ENCODE assay signal across 16 cellular contexts in genomic region chr22:22733881-22734373, GRCh38.
A peak's percentile ranks its signal among the peaks of the same experiment; 100 is the strongest.
DNase-seq lines count a peak whose midpoint lies in the region; ATAC-seq, FAIRE-seq and TF ChIP-seq lines count a peak whose summit lies in the region.
"Had no signal": no experiment of that assay in that cellular context is flagged by ENCODE, and none has a peak within 500 bp of the region (broad histone marks: within the 10 kb centered on the region; RNA-seq: fewer than 3 reads in every experiment).

No MANE protein-coding gene starts in this region.

- in situ Hi-C loops in K562 (cut with MboI): no loop called here

- peaks cover 0 to 2% (median 0%) of the 10 kb centered on the region in 5 donors for H3K9me3 Mint-ChIP-seq in CD8-positive, alpha-beta memory T cell
- H3K9me3 Mint-ChIP-seq in stimulated activated effector memory CD8-positive, alpha-beta T cell treated with anti-CD3 and anti-CD28 coated beads, Interleukin-12 subunit alpha, Interleukin-12 subunit beta, amount 100 ng/mL, for 72 hours: no peaks in the 10 kb centered on the region
- H3K9me3 Mint-ChIP-seq: CD4-positive, alpha-beta T cell had no signal

- H3K36me3 ChIP-seq in CD8-positive, alpha-beta memory T cell (ENCODE audit: insufficient read depth, low read length): no peaks in the 10 kb centered on the region
- H3K36me3 ChIP-seq in K562 (ENCODE audit: control insufficient read depth, insufficient read depth, low read length) (no peaks in the 10 kb centered on the region), esophagus muscularis mucosa (no peaks in the 10 kb centered on the region)
- H3K36me3 ChIP-seq: HAP-1 had no signal

- H3K27me3 Mint-ChIP-seq in CD8-positive, alpha-beta memory T cell: no peaks in the 10 kb centered on the region

- TF ChIP-seq EP300 in K562 (IDR thresholded peaks at IDR 0.05; ENCODE audit: low read length): no peak
- TF ChIP-seq EP300 in esophagus muscularis mucosa (IDR thresholded peaks at IDR 0.05): no peak

- TF ChIP-seq POLR2A in K562 (conservative IDR thresholded peaks at IDR 0.05): no peak
- no peak for TF ChIP-seq POLR2A in esophagus muscularis mucosa (IDR thresholded peaks at IDR 0.05; ENCODE audit: low read depth)

- intact Hi-C loops in K562 (cut with micrococcal nuclease): no loop called here
- intact Hi-C loops in esophagus muscularis mucosa (cut with DNase I): no loop called here

- no peaks in the 10 kb centered on the region for H3K79me2 ChIP-seq in K562 (ENCODE audit: control insufficient read depth, insufficient read depth, low read length)

- H3K27ac Mint-ChIP-seq in CD8-positive, alpha-beta memory T cell: peak overlapping the region; percentile 17 to 97 (median 76)
- H3K27ac Mint-ChIP-seq in stimulated activated effector memory CD8-positive, alpha-beta T cell treated with anti-CD3 and anti-CD28 coated beads, Interleukin-12 subunit alpha, Interleukin-12 subunit beta, amount 100 ng/mL, for 72 hours: peak overlapping the region; percentile 29
- H3K27ac Mint-ChIP-seq: B cell; CD4-positive, alpha-beta T cell had no signal

- 6% methylated on average over 7 of the region's 7 CpGs for WGBS in K562 (ENCODE audit: insufficient coverage, low coverage, missing lambda C conversion rate)
- 92% methylated on average over 5 of the region's 7 CpGs for WGBS in esophagus muscularis mucosa

- H3K4me1 ChIP-seq in CD8-positive, alpha-beta memory T cell (ENCODE audit: insufficient read depth, low read length): peaks cover 36% of the 10 kb centered on the region
- H3K4me1 ChIP-seq in K562 (replicated peaks in 1 of 2; ENCODE audit: control insufficient read depth in 2 of 2, insufficient read depth in 2 of 2, low read length in 2 of 2) (peaks cover 0 to 15% of the 10 kb centered on the region in 2 experiments; a peak in 1 of 5 replicates), esophagus muscularis mucosa (no peaks in the 10 kb centered on the region)
- H3K4me1 ChIP-seq: HAP-1 had no signal

- peaks cover 0 to 10% (median 2%) of the 10 kb centered on the region in 3 donors for H3K36me3 Mint-ChIP-seq in CD8-positive, alpha-beta memory T cell
- H3K36me3 Mint-ChIP-seq in stimulated activated effector memory CD8-positive, alpha-beta T cell treated with anti-CD3 and anti-CD28 coated beads, Interleukin-12 subunit alpha, Interleukin-12 subunit beta, amount 100 ng/mL, for 72 hours: no peaks in the 10 kb centered on the region

- TF ChIP-seq CTCF in K562 (IDR thresholded peaks at IDR 0.05 in 2 of 3, conservative IDR thresholded peaks at IDR 0.05 in 1 of 3; ENCODE audit: insufficient read depth in 2 of 3, low read depth in 1 of 3, low read length in 3 of 3): no peak
- no peak for TF ChIP-seq CTCF in esophagus muscularis mucosa (IDR thresholded peaks at IDR 0.05)

- no peak overlapping the region for H3K27ac ChIP-seq in CD8-positive, alpha-beta memory T cell (ENCODE audit: low read depth, low read length)
- no peak overlapping the region for H3K27ac ChIP-seq in K562 (ENCODE audit: extremely low read depth, low read depth, low read length)
- no peak overlapping the region for H3K27ac ChIP-seq in esophagus muscularis mucosa (replicated peaks in 1 of 4)

- H3K9ac ChIP-seq in K562 (ENCODE audit: insufficient read depth in 1 of 2, low read depth in 2 of 2, low read length in 2 of 2): peak overlapping the region in 1 of 2 experiments; percentile 30; a peak in 1 of 4 replicates

- no peak overlapping the region for H2AFZ ChIP-seq in K562 (ENCODE audit: low read depth, low read length)

- H3K9me1 ChIP-seq in K562 (ENCODE audit: control insufficient read depth, insufficient read depth, low read length): no peaks in the 10 kb centered on the region

- no peak for DNase-seq in CD8-positive, alpha-beta memory T cell
- DNase-seq in K562 (ENCODE audit: extremely low read depth in 1 of 4, low spot score in 3 of 4) (no peak), esophagus muscularis mucosa (ENCODE audit: extremely low spot score) (peak; percentile 72), middle frontal gyrus (ENCODE audit: extremely low spot score, low spot score) (no peak), pons (ENCODE audit: low spot score) (no peak)
- DNase-seq in stimulated activated effector memory CD8-positive, alpha-beta T cell treated with anti-CD3 and anti-CD28 coated beads, Interleukin-12 subunit alpha, Interleukin-12 subunit beta, amount 100 ng/mL, for 72 hours (ENCODE audit: low spot score in 2 of 2): no peak
- DNase-seq: C1 segment of cervical spinal cord; CD4-positive, alpha-beta T cell; DMS79; GOT3 had no signal

- POLR2A ChIA-PET in CD8-positive, alpha-beta memory T cell (lab: Charles Lee): no interaction called here
- POLR2A ChIA-PET in K562 (lab: Yijun Ruan, JAX): interaction anchor here (0.6 to 2.8 kb wide), 12 partner anchors 10 to 385 kb away, joined by 3 to 15 read pairs (median 4); no protein-coding TSS in a partner anchor

- peak overlapping the region in 5 of 7 donors; percentile 48 to 82 (median 75) for H3K4me3 Mint-ChIP-seq in CD8-positive, alpha-beta memory T cell
- no peak overlapping the region for H3K4me3 Mint-ChIP-seq in stimulated activated effector memory CD8-positive, alpha-beta T cell treated with anti-CD3 and anti-CD28 coated beads, Interleukin-12 subunit alpha, Interleukin-12 subunit beta, amount 100 ng/mL, for 72 hours
- H3K4me3 Mint-ChIP-seq: B cell; CD4-positive, alpha-beta T cell had no signal

- no peak for ATAC-seq in K562
- ATAC-seq in stimulated activated effector memory CD8-positive, alpha-beta T cell treated with anti-CD3 and anti-CD28 coated beads, Interleukin-12 subunit alpha, Interleukin-12 subunit beta, amount 100 ng/mL, for 72 hours: no peak
- no peak for ATAC-seq in GM18520 (IDR thresholded peaks at IDR 0.05; ENCODE audit: unreplicated experiment)
- ATAC-seq: GM12878 had no signal

- CTCF ChIA-PET in CD8-positive, alpha-beta memory T cell (lab: Charles Lee): interaction anchor here (1.4 to 3.6 kb wide), 3 partner anchors 11 to 19 kb away, joined by 3 to 17 read pairs (median 5); no protein-coding TSS in a partner anchor
- CTCF ChIA-PET in K562 (lab: Yijun Ruan, JAX; ENCODE audit: low intra/inter-chr PET ratio): interaction anchor here (1.3 kb wide), 1 partner anchor 9 kb away, joined by 4 read pairs; no protein-coding TSS in a partner anchor

- H3K4me2 ChIP-seq in K562 (ENCODE audit: insufficient read depth, low read length): no peak overlapping the region

- no peak overlapping the region for H3K4me3 ChIP-seq in CD8-positive, alpha-beta memory T cell (ENCODE audit: low read length)
- H3K4me3 ChIP-seq in K562: no peak overlapping the region
- no peak overlapping the region for H3K4me3 ChIP-seq in esophagus muscularis mucosa
- H3K4me3 ChIP-seq: GM12878, HAP-1 had no signal

- no peaks in the 10 kb centered on the region for H3K27me3 ChIP-seq in CD8-positive, alpha-beta memory T cell (ENCODE audit: insufficient read depth, low read length, poor library complexity, severe bottlenecking)
- peaks cover 26 to 36% of the 10 kb centered on the region in 2 experiments for H3K27me3 ChIP-seq in K562 (ENCODE audit: control insufficient read depth in 2 of 2, insufficient read depth in 2 of 2, low read length in 2 of 2)
- H3K27me3 ChIP-seq in esophagus muscularis mucosa: peaks cover 0 to 40% (median 0%) of the 10 kb centered on the region in 4 donors

- H3K9me3 ChIP-seq in CD8-positive, alpha-beta memory T cell (ENCODE audit: low read length): no peaks in the 10 kb centered on the region
- H3K9me3 ChIP-seq in K562 (replicated peaks; ENCODE audit: control insufficient read depth, insufficient read depth, low read depth, low read length) (no peaks in the 10 kb centered on the region), esophagus muscularis mucosa (no peaks in the 10 kb centered on the region)
- H3K9me3 ChIP-seq: HAP-1 had no signal

- peaks cover 4% of the 10 kb centered on the region for H4K20me1 ChIP-seq in K562 (replicated peaks; ENCODE audit: control insufficient read depth, insufficient read depth, low read length)

- no peak for FAIRE-seq in K562 (lab: Jason Lieb, UNC)
- FAIRE-seq: A204.1, GM12878, GM18507 had no signal

- peaks cover 79 to 93% (median 81%) of the 10 kb centered on the region in 3 donors for H3K4me1 Mint-ChIP-seq in CD8-positive, alpha-beta memory T cell
- H3K4me1 Mint-ChIP-seq in stimulated activated effector memory CD8-positive, alpha-beta T cell treated with anti-CD3 and anti-CD28 coated beads, Interleukin-12 subunit alpha, Interleukin-12 subunit beta, amount 100 ng/mL, for 72 hours: peaks cover 65% of the 10 kb centered on the region
- H3K4me1 Mint-ChIP-seq: B cell had no signal

- BruUV-seq in K562 (replicated peaks; lab: Mats Ljungman, UMichigan): no TSS peak

- TF ChIP-seq RAD21 in K562 (CRISPR knock-in tag; conservative IDR thresholded peaks at IDR 0.05 in 1 of 2, IDR thresholded peaks at IDR 0.05 in 1 of 2): no peak

TF ChIP-seq in K562, 482 proteins besides CTCF, POLR2A, EP300 and RAD21 (continues in another document):
- TF ChIP-seq ZNF449 (CRISPR knock-in tag; IDR thresholded peaks at IDR 0.05): no peak
